Comparison of ENCODE assay signal across 8 cellular contexts in the genomic region with DNA sequence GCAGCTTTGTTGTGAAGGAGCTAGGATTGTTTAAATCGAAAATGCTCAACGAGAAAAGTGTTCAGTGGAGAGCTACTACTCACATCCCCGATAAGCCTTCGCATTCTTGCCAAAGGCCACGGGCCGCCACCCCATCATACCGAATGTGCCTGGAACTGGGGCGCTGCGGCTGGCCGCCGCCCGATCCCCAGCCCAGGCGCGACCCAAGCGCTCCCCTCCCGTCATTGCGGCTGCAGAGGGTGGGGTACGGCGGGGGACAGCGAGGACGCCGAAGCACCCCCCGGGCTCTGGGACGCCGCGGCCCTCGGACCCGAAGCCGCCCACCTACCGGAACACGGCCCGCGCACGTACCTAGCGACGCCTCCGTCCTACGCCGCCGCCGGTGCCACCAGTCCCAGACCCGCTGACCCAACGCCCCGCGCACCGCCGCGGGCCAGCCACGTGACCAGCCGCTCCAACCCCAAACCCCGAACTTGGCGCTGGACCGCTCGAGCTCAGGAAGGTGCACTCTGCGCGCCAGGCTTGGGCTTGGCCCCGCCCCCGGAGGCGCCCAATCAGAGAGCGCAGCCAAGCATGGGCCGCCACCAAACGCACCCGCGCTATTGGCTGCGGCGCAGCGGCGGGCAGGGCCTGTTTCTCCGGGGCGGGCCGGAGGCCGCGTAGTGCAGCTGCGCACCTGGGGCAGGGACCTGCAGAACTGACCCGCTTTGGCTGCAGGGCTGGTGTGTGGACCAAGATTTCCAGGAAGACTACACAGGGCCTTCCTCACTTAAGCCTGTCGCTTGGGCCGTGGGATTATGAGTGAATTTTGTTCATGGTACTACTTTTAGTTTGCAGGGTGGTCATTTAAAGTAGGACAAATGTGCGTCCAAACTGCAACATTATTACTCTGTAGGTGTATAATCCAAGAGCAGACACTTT.
DNase-seq lines count a peak whose midpoint lies in the region; ATAC-seq and TF ChIP-seq lines count a peak whose summit lies in the region.

Gene SHMT1 (minus strand): TSS at position 530 of the 921 bp plus-strand sequence. CDS start 7,569 bp downstream, outside the sequence.

- TF ChIP-seq CTCF in AG10803 (conservative IDR thresholded peaks at IDR 0.05; ENCODE audit: low read length), result no peak

- H3K4me3 Mint-ChIP-seq in central memory CD8-positive, alpha-beta T cell, result peak within 1 kb of the TSS; percentile 91

- peaks cover 18% of the 10 kb centered on the region for H3K4me1 Mint-ChIP-seq in central memory CD8-positive, alpha-beta T cell

- peak; percentile 79 for DNase-seq in AG10803 (ENCODE audit: low read depth)
- DNase-seq in NCI-H446 (lab: John Stamatoyannopoulos, UW), result peak; percentile 85 to 94
- DNase-seq in central memory CD8-positive, alpha-beta T cell (ENCODE audit: low spot score in 2 of 2), result peak; percentile 79 to 82
- DNase-seq in islet precursor cell, result peak; percentile 99
- peak; percentile 88 for DNase-seq in stimulated activated CD4-positive, alpha-beta T cell treated with anti-CD3 and anti-CD28 coated beads, Interleukin-12 subunit alpha, Interleukin-12 subunit beta, amount 100 ng/mL, for 4 hours

- no peaks in the 10 kb centered on the region for H3K27me3 Mint-ChIP-seq in central memory CD8-positive, alpha-beta T cell

- peak within 1 kb of the TSS; percentile 69 for H3K4me3 ChIP-seq in AG10803 (ENCODE audit: low read length)

- H3K27ac Mint-ChIP-seq in central memory CD8-positive, alpha-beta T cell (ENCODE audit: low read depth), result peak within 1 kb of the TSS; percentile 87

- H3K9me3 Mint-ChIP-seq in central memory CD8-positive, alpha-beta T cell, result no peaks in the 10 kb centered on the region

- peaks cover 12% of the 10 kb centered on the region for H3K36me3 Mint-ChIP-seq in central memory CD8-positive, alpha-beta T cell (ENCODE audit: insufficient read depth)

- ATAC-seq in GM19023 (IDR thresholded peaks at IDR 0.05; ENCODE audit: unreplicated experiment) (peak; percentile 99), HG03196 (IDR thresholded peaks at IDR 0.05; ENCODE audit: unreplicated experiment) (peak; percentile 94)
- peak; percentile 100 for ATAC-seq in activated CD4-positive, CD25-positive, alpha-beta regulatory T cell treated with anti-CD3 and anti-CD28 coated beads, Interleukin-2, amount 50 U/mL, for 24 hours
- ATAC-seq in central memory CD8-positive, alpha-beta T cell (replicated peaks; ENCODE audit: extremely low read depth, poor library complexity, severe bottlenecking), result peak; percentile 100

Comparison
In these comparisons a context has a peak if more than half of its experiments do, and no peak if none do; other contexts are left out.
1. Peak in every context shown above with its lines: DNase-seq, ATAC-seq and H3K4me3 ChIP-seq.